In the genomic region with DNA sequence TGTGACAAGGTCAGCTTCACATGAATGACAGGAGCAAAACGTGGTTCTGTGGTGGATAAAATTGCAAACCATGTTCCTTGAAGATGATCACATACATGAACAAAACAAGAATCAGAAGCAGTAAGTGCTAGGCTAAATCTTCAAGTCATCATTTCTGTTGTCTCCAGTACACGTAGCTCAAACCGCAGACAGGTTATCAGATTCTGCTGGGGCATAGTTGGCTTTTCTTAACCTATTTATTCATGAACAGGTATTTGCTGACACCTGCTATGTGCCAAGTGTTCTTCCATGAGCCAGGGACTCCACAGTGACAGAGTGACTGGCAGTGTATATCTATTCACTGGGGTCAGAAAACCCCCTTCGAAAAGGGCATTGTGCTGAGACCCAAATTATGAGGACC, we compare ENCODE assay signal across 1 cellular context.
TF ChIP-seq lines count a peak whose summit lies in the region.

No MANE protein-coding gene starts in this region.

TF ChIP-seq in K562, 482 proteins besides CTCF, POLR2A, EP300 and RAD21 (continued from another document):
- TF ChIP-seq NRF1 (conservative IDR thresholded peaks at IDR 0.05 in 1 of 2, IDR thresholded peaks at IDR 0.05 in 1 of 2) = no peak
- no peak for TF ChIP-seq NCOA1 (IDR thresholded peaks at IDR 0.05; ENCODE audit: low read depth)
- TF ChIP-seq POU5F1 (IDR thresholded peaks at IDR 0.05; ENCODE audit: borderline replicate concordance, low read depth, low read length, partially characterized antibody) = no peak
- TF ChIP-seq ZNF445 (CRISPR knock-in tag; IDR thresholded peaks at IDR 0.05; ENCODE audit: low read depth) = no peak
- TF ChIP-seq ZSCAN32 (CRISPR knock-in tag; IDR thresholded peaks at IDR 0.05) = no peak
- TF ChIP-seq EHMT2 (IDR thresholded peaks at IDR 0.05) = no peak
- no peak for TF ChIP-seq RBM14 (IDR thresholded peaks at IDR 0.05; ENCODE audit: borderline replicate concordance, insufficient read depth, low read depth, low read length)
- TF ChIP-seq MTA3 (IDR thresholded peaks at IDR 0.05; ENCODE audit: borderline replicate concordance) = no peak
- TF ChIP-seq, protein P1, sequence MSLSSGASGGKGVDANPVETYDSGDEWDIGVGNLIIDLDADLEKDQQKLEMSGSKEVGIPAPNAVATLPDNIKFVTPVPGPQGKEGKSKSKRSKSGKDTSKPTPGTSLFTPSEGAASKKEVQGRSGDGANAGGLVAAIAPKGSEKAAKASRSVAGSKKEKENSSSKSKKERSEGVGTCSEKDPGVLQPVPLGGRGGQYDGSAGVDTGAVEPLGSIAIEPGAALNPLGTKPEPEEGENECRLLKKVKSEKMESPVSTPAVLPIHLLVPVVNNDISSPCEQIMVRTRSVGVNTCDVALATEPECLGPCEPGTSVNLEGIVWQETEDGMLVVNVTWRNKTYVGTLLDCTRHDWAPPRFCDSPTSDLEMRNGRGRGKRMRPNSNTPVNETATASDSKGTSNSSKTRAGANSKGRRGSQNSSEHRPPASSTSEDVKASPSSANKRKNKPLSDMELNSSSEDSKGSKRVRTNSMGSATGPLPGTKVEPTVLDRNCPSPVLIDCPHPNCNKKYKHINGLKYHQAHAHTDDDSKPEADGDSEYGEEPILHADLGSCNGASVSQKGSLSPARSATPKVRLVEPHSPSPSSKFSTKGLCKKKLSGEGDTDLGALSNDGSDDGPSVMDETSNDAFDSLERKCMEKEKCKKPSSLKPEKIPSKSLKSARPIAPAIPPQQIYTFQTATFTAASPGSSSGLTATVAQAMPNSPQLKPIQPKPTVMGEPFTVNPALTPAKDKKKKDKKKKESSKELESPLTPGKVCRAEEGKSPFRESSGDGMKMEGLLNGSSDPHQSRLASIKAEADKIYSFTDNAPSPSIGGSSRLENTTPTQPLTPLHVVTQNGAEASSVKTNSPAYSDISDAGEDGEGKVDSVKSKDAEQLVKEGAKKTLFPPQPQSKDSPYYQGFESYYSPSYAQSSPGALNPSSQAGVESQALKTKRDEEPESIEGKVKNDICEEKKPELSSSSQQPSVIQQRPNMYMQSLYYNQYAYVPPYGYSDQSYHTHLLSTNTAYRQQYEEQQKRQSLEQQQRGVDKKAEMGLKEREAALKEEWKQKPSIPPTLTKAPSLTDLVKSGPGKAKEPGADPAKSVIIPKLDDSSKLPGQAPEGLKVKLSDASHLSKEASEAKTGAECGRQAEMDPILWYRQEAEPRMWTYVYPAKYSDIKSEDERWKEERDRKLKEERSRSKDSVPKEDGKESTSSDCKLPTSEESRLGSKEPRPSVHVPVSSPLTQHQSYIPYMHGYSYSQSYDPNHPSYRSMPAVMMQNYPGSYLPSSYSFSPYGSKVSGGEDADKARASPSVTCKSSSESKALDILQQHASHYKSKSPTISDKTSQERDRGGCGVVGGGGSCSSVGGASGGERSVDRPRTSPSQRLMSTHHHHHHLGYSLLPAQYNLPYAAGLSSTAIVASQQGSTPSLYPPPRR (CRISPR knock-in tag; IDR thresholded peaks at IDR 0.05; ENCODE audit: borderline replicate concordance) = no peak
- TF ChIP-seq, protein P2, sequence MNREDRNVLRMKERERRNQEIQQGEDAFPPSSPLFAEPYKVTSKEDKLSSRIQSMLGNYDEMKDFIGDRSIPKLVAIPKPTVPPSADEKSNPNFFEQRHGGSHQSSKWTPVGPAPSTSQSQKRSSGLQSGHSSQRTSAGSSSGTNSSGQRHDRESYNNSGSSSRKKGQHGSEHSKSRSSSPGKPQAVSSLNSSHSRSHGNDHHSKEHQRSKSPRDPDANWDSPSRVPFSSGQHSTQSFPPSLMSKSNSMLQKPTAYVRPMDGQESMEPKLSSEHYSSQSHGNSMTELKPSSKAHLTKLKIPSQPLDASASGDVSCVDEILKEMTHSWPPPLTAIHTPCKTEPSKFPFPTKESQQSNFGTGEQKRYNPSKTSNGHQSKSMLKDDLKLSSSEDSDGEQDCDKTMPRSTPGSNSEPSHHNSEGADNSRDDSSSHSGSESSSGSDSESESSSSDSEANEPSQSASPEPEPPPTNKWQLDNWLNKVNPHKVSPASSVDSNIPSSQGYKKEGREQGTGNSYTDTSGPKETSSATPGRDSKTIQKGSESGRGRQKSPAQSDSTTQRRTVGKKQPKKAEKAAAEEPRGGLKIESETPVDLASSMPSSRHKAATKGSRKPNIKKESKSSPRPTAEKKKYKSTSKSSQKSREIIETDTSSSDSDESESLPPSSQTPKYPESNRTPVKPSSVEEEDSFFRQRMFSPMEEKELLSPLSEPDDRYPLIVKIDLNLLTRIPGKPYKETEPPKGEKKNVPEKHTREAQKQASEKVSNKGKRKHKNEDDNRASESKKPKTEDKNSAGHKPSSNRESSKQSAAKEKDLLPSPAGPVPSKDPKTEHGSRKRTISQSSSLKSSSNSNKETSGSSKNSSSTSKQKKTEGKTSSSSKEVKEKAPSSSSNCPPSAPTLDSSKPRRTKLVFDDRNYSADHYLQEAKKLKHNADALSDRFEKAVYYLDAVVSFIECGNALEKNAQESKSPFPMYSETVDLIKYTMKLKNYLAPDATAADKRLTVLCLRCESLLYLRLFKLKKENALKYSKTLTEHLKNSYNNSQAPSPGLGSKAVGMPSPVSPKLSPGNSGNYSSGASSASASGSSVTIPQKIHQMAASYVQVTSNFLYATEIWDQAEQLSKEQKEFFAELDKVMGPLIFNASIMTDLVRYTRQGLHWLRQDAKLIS (CRISPR knock-in tag; IDR thresholded peaks at IDR 0.05) = no peak
- TF ChIP-seq MXI1 (IDR thresholded peaks at IDR 0.05; ENCODE audit: low read depth, low read length) = no peak
- no peak for TF ChIP-seq ZNF280A (IDR thresholded peaks at IDR 0.05; ENCODE audit: low read depth, partially characterized antibody)
TF ChIP-seq in K562: peak in this region for 0.
